In genomic region chr11:107957109-107957588, GRCh38 we compare ENCODE assay signal across 9 cellular contexts. TPM values are rescaled to one million over a fixed set of nuclear protein-coding genes. Genes with fewer than 3 reads are reported as not detected.
A peak's percentile ranks its signal among the peaks of the same experiment; 100 is the strongest.
DNase-seq lines count a peak whose midpoint lies in the region; ATAC-seq and TF ChIP-seq lines count a peak whose summit lies in the region.
"Had no signal": no experiment of that assay in that cellular context is flagged by ENCODE, and none has a peak within 500 bp of the region (broad histone marks: within the 10 kb centered on the region; RNA-seq: fewer than 3 reads in every experiment).

No MANE protein-coding gene starts in this region.

- intact Hi-C loops in OCI-LY7 (cut with micrococcal nuclease; ENCODE audit: unreplicated experiment), result no loop called here

- no TSS peak for BruUV-seq in OCI-LY7 (replicated peaks; lab: Mats Ljungman, UMichigan)

- no peak overlapping the region for H3K4me3 ChIP-seq in GM23338
- H3K4me3 ChIP-seq in OCI-LY7 (ENCODE audit: low read depth, low read length, poor library complexity, severe bottlenecking), result no peak overlapping the region
- H3K4me3 ChIP-seq: transverse colon had no signal

- H3K27ac Mint-ChIP-seq in GM23338 (no peak overlapping the region; the same call in 1 of the 2 replicates), mesothelial cell of epicardium (peak overlapping the region; percentile 29), nephron progenitor cell (no peak overlapping the region)

- no peaks in the 10 kb centered on the region for H3K27me3 ChIP-seq in GM23338 (ENCODE audit: insufficient read depth)
- H3K27me3 ChIP-seq: transverse colon had no signal

- no peaks in the 10 kb centered on the region for H3F3A ChIP-seq in GM23338 (replicated peaks; ENCODE audit: low read depth)

- no peaks in the 10 kb centered on the region for H3K36me3 ChIP-seq in GM23338 (ENCODE audit: insufficient read depth)
- no peaks in the 10 kb centered on the region for H3K36me3 ChIP-seq in OCI-LY7 (ENCODE audit: insufficient read depth, low read length)
- H3K36me3 ChIP-seq: transverse colon had no signal

- peak overlapping the region; percentile 18; the same call in 1 of the 2 replicates for H3K27ac ChIP-seq in GM23338 (ENCODE audit: low read depth)
- H3K27ac ChIP-seq in OCI-LY7 (ENCODE audit: low read depth, low read length, poor library complexity, severe bottlenecking), result no peak overlapping the region
- H3K27ac ChIP-seq: transverse colon had no signal

- peaks cover 12% of the 10 kb centered on the region for H3K4me1 ChIP-seq in GM23338 (ENCODE audit: insufficient read depth)
- H3K4me1 ChIP-seq in OCI-LY7 (ENCODE audit: insufficient read depth, low read length, poor library complexity, severe bottlenecking), result no peaks in the 10 kb centered on the region

- no peak overlapping the region for H2AFZ ChIP-seq in GM23338
- no peak overlapping the region for H2AFZ ChIP-seq in OCI-LY7 (ENCODE audit: low read length)

- H3K9me3 Mint-ChIP-seq in GM23338 (no peaks in the 10 kb centered on the region), mesothelial cell of epicardium (no peaks in the 10 kb centered on the region), nephron progenitor cell (no peaks in the 10 kb centered on the region)

- H3K79me2 ChIP-seq in GM23338 (replicated peaks; ENCODE audit: insufficient read depth) (peaks cover 7% of the 10 kb centered on the region; the same call in 1 of the 2 replicates), OCI-LY7 (ENCODE audit: insufficient read depth, low read depth, low read length) (no peaks in the 10 kb centered on the region)

- CTCF ChIA-PET in OCI-LY7 (lab: Charles Lee; ENCODE audit: unreplicated experiment), result no interaction called here

- no peak for TF ChIP-seq CTCF in GM10266 (IDR thresholded peaks at IDR 0.05; ENCODE audit: control insufficient read depth, insufficient read depth, low read depth, missing control alignments)
- no peak for TF ChIP-seq CTCF in GM23338 (conservative IDR thresholded peaks at IDR 0.05; ENCODE audit: low read depth in 2 of 2)
- no peak for TF ChIP-seq CTCF in mesothelial cell of epicardium (IDR thresholded peaks at IDR 0.05; ENCODE audit: unreplicated experiment)
- no peak for TF ChIP-seq CTCF in OCI-LY7 (conservative IDR thresholded peaks at IDR 0.05; ENCODE audit: low read length)
- TF ChIP-seq CTCF in nephron progenitor cell (IDR thresholded peaks at IDR 0.05), result no peak

- H3K4me2 ChIP-seq in GM23338 (no peak overlapping the region), OCI-LY7 (ENCODE audit: low read length) (no peak overlapping the region)

- 0 out of 2 replicates have a peak, but pooled peaks cover 8% of the 10 kb centered on the region for H4K20me1 ChIP-seq in GM23338 (replicated peaks; ENCODE audit: insufficient read depth)
- H4K20me1 ChIP-seq in OCI-LY7 (ENCODE audit: insufficient read depth, low read length), result no peaks in the 10 kb centered on the region

- H3K4me3 Mint-ChIP-seq in GM23338 (no peak overlapping the region), mesothelial cell of epicardium (no peak overlapping the region), nephron progenitor cell (no peak overlapping the region)

- no peaks in the 10 kb centered on the region for H3K9me3 ChIP-seq in OCI-LY7 (ENCODE audit: low read length)
- H3K9me3 ChIP-seq: transverse colon had no signal

- H3K4me1 Mint-ChIP-seq in GM23338, result peaks cover 17% of the 10 kb centered on the region
- peaks cover 20% of the 10 kb centered on the region for H3K4me1 Mint-ChIP-seq in mesothelial cell of epicardium
- H3K4me1 Mint-ChIP-seq in nephron progenitor cell, result peaks cover 28% of the 10 kb centered on the region

- DNase-seq in GM10266 (ENCODE audit: extremely low spot score), result peak; percentile 20
- no peak for DNase-seq in GM23338 (ENCODE audit: low spot score)
- peak; percentile 66 for DNase-seq in RPMI7951 (ENCODE audit: low read depth)
- no peak for DNase-seq in mesothelial cell of epicardium (ENCODE audit: low spot score in 2 of 2, unreplicated experiment in 2 of 2)
- DNase-seq in HK-2 (ENCODE audit: unreplicated experiment), result no peak
- DNase-seq in OCI-LY7 (ENCODE audit: low spot score), result no peak
- DNase-seq in nephron progenitor cell, result no peak
- no peak for DNase-seq in NCI-H146 treated with DMSO at 0.1 percent for 48 hours (lab: John Stamatoyannopoulos, UW; ENCODE audit: unreplicated experiment)
- DNase-seq: transverse colon had no signal

- H3K27me3 Mint-ChIP-seq in GM23338 (ENCODE audit: insufficient read depth, low read depth, poor library complexity), result no peaks in the 10 kb centered on the region
- H3K27me3 Mint-ChIP-seq in mesothelial cell of epicardium (ENCODE audit: low read depth), result no peaks in the 10 kb centered on the region
- peaks cover 3% of the 10 kb centered on the region for H3K27me3 Mint-ChIP-seq in nephron progenitor cell (ENCODE audit: low read depth, poor library complexity)

- ATAC-seq in GM23338, result no peak

- H3K9me2 ChIP-seq in GM23338 (ENCODE audit: insufficient read depth), result peaks cover 3% of the 10 kb centered on the region; the same call in 1 of the 2 replicates
- no peaks in the 10 kb centered on the region for H3K9me2 ChIP-seq in OCI-LY7 (ENCODE audit: insufficient read depth, low read length)

- H3K36me3 Mint-ChIP-seq in GM23338 (ENCODE audit: low read depth), result peaks cover 4% of the 10 kb centered on the region; the same call in 1 of the 3 replicates
- H3K36me3 Mint-ChIP-seq in mesothelial cell of epicardium, result no peaks in the 10 kb centered on the region
- no peaks in the 10 kb centered on the region for H3K36me3 Mint-ChIP-seq in nephron progenitor cell (ENCODE audit: low read depth)

- POLR2A ChIA-PET in OCI-LY7 (lab: Charles Lee), result interaction anchor here (0.6 to 0.8 kb wide), 3 partner anchors 12 to 630 kb away, joined by 3 read pairs; no protein-coding TSS in a partner anchor

TF ChIP-seq in GM23338, 12 proteins besides CTCF, POLR2A, EP300 and RAD21 (continues in another document):
- TF ChIP-seq POLR2AphosphoS5 (IDR thresholded peaks at IDR 0.05; ENCODE audit: low read depth), result no peak

RNA-seq across cellular contexts. Expression of gene RAB39A, which starts 28.9 kb away (rescaled TPM):
- 26.3 and 32.5 TPM in 2 replicates for total RNA-seq in GM23338 (2014; rRNA removed; shearing (Covaris generic))
- 3.6 and 4.5 TPM in 2 replicates for polyA plus RNA-seq in GM23338 (2016; fragmentation: Nextera tagmentation; extraction: Ambion mirVana)
- total RNA-seq in RPMI7951 (2014; rRNA removed; shearing (Covaris generic)), result 0.68 and 1.1 TPM in 2 replicates
- total RNA-seq in mesothelial cell of epicardium (0.36 to 0.41 TPM in 2 of 3 replicates, not detected in the other), OCI-LY7 (2022) (1.8 and 2.1 TPM in 2 replicates)
- total RNA-seq in OCI-LY7 (2014; rRNA removed; shearing (Covaris generic)), result 0.15 and 0.60 TPM in 2 replicates

RNA-seq across cellular contexts. Expression of gene CUL5, which starts 51.5 kb away (rescaled TPM):
- total RNA-seq in GM23338 (2014; rRNA removed; shearing (Covaris generic)), result 23.2 and 26.0 TPM in 2 replicates
- polyA plus RNA-seq in GM23338 (2016; fragmentation: Nextera tagmentation; extraction: Ambion mirVana), result 31.5 and 40.9 TPM in 2 replicates
- total RNA-seq in RPMI7951 (2014; rRNA removed; shearing (Covaris generic)), result 32.3 and 33.0 TPM in 2 replicates
- total RNA-seq in mesothelial cell of epicardium, result 51.7 to 52.6 TPM (median 51.8 TPM) in 3 replicates
- total RNA-seq in OCI-LY7 (2014; rRNA removed; shearing (Covaris generic)), result 18.8 and 20.1 TPM in 2 replicates
- total RNA-seq in OCI-LY7 (2022), result 36.6 and 39.7 TPM in 2 replicates

Comparison
In these comparisons a context has a peak if more than half of its experiments do, and no peak if none do; other contexts are left out.
1. DNase-seq: peak in GM10266 (single experiment) and RPMI7951 (single experiment); none in GM23338 (single experiment), mesothelial cell of epicardium (0 of 2), HK-2 (single experiment), OCI-LY7 (single experiment), nephron progenitor cell (single experiment) and NCI-H146 treated with DMSO at 0.1 percent for 48 hours (single experiment).